ENCODE assay signal across 14 cellular contexts in the genomic region with DNA sequence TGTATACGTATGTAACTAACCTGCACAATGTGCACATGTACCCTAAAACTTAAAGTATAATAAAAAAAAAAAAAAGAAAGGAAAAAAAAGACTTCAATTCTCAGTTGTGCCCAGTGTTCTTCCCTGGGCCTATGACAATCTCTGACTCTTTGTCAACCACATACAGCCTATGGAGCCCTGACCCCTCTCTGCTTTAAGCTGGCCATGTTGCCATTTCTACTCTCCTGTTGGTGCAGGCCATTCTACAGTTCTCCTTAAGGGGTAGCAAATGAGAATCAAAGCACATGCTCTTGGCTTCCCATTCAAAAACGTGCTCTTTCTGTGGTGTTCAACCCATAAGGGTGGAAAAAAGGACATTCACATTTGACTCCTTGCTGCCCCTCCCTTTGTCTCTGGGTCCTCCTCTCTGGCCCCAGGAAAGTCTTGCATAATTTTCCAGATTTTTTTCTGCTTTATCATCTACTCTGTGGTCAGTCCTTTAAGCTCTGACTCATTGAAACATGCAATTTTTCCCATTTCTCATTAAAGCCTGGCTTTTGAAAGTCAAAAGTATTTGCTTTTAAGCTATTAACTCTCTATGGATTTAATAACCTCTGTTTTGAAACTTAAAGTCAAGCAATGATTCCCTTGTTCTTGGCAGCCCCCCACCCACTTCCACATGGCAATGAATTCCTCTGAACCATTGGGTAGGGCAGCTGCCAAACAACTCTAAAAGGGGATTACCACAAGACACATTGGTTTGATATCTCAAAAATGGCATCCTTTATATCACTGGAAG.
DNase-seq lines count a peak whose midpoint lies in the region; ATAC-seq, FAIRE-seq and TF ChIP-seq lines count a peak whose summit lies in the region.
"Had no signal": no experiment of that assay in that cellular context is flagged by ENCODE, and none has a peak within 500 bp of the region (broad histone marks: within the 10 kb centered on the region; RNA-seq: fewer than 3 reads in every experiment).

No MANE protein-coding gene starts in this region.

- peak overlapping the region; percentile 40 for H3K4me2 ChIP-seq in A549

- POLR2A ChIA-PET in A549 (lab: Yijun Ruan, JAX) (interaction anchor here (0.7 to 1.3 kb wide), 3 partner anchors 10 to 259 kb away, joined by 3 read pairs; no protein-coding TSS in a partner anchor), GM10248 (lab: Yijun Ruan, JAX) (no interaction called here)
- POLR2A ChIA-PET in CD4-positive, alpha-beta memory T cell (lab: Charles Lee; ENCODE audit: partially characterized antibody): no interaction called here

- H3K4me3 ChIP-seq in A549: no peak overlapping the region
- no peak overlapping the region for H3K4me3 ChIP-seq in CD4-positive, alpha-beta memory T cell (ENCODE audit: low read length in 2 of 2)
- H3K4me3 ChIP-seq: prostate gland had no signal

- TF ChIP-seq EP300 in A549 (IDR thresholded peaks at IDR 0.05): peak; percentile 64 to 71; a peak in 2 of 5 replicates

- 43% methylated on average over 2 of the region's 2 CpGs for WGBS in A549 (ENCODE audit: missing lambda C conversion rate)

- CTCF ChIA-PET in A549 (lab: Yijun Ruan, JAX): interaction anchor here (0.8 kb wide), 1 partner anchor 258 kb away, joined by 4 read pairs; no protein-coding TSS in a partner anchor
- CTCF ChIA-PET in CD4-positive, alpha-beta memory T cell (lab: Charles Lee; ENCODE audit: partially characterized antibody): no interaction called here
- CTCF ChIA-PET in GM10248 (lab: Yijun Ruan, JAX): no interaction called here

- ATAC-seq in A549 (peak; percentile 96 to 97), left ventricle myocardium superior (peak; percentile 78), HG03280 (IDR thresholded peaks at IDR 0.05; ENCODE audit: unreplicated experiment) (no peak)
- ATAC-seq: CD8-positive, alpha-beta T cell; stimulated activated effector memory CD8-positive, alpha-beta T cell treated with anti-CD3 and anti-CD28 coated beads, Interleukin-12 subunit alpha, Interleukin-12 subunit beta, amount 100 ng/mL, for 72 hours had no signal

- peak overlapping the region; percentile 84 to 89 for H3K27ac ChIP-seq in A549
- no peak overlapping the region for H3K27ac ChIP-seq in CD4-positive, alpha-beta memory T cell (ENCODE audit: low read depth, low read length)
- H3K27ac ChIP-seq: prostate gland had no signal

- H3K36me3 Mint-ChIP-seq in CD4-positive, alpha-beta memory T cell: no peaks in the 10 kb centered on the region
- H3K36me3 Mint-ChIP-seq: brain; CD8-positive, alpha-beta T cell; stimulated activated effector memory CD8-positive, alpha-beta T cell treated with anti-CD3 and anti-CD28 coated beads, Interleukin-12 subunit alpha, Interleukin-12 subunit beta, amount 100 ng/mL, for 72 hours had no signal

- H3K4me3 Mint-ChIP-seq in CD4-positive, alpha-beta memory T cell: no peak overlapping the region
- H3K4me3 Mint-ChIP-seq: brain; CD8-positive, alpha-beta T cell; stimulated activated effector memory CD8-positive, alpha-beta T cell treated with anti-CD3 and anti-CD28 coated beads, Interleukin-12 subunit alpha, Interleukin-12 subunit beta, amount 100 ng/mL, for 72 hours had no signal

- TF ChIP-seq CTCF in A549 (IDR thresholded peaks at IDR 0.05): no peak
- TF ChIP-seq CTCF in GM10248 (IDR thresholded peaks at IDR 0.05; ENCODE audit: control extremely low read depth, extremely low read depth, low read depth, missing control alignments): no peak

- DNase-seq in A549 (ENCODE audit: low read depth in 1 of 2, low spot score in 1 of 2): peak; percentile 40 to 83
- DNase-seq in HK-2 (ENCODE audit: unreplicated experiment): peak; percentile 70
- peak; percentile 66 for DNase-seq in T1000 (lab: John Stamatoyannopoulos, UW)
- DNase-seq in left ventricle myocardium superior: no peak
- no peak for DNase-seq in NCI-H345 treated with DMSO at 0.1 percent for 48 hours (lab: John Stamatoyannopoulos, UW; ENCODE audit: unreplicated experiment)
- DNase-seq in CD4-positive, alpha-beta memory T cell: no peak
- DNase-seq in GM10248 (ENCODE audit: extremely low spot score): no peak
- DNase-seq: activated CD4-positive, alpha-beta T cell treated with anti-CD3 and anti-CD28 coated beads, Interleukin-2, amount 50 U/mL, for 48 hours; CD8-positive, alpha-beta T cell; Karpas-422 had no signal

- FAIRE-seq in A549 (lab: Jason Lieb, UNC): no peak

- no peaks in the 10 kb centered on the region for H3K36me3 ChIP-seq in CD4-positive, alpha-beta memory T cell (ENCODE audit: insufficient read depth, low read length)
- H3K36me3 ChIP-seq: prostate gland had no signal

- no peaks in the 10 kb centered on the region for H3K27me3 Mint-ChIP-seq in CD4-positive, alpha-beta memory T cell
- H3K27me3 Mint-ChIP-seq: brain had no signal

- H3K27me3 ChIP-seq in CD4-positive, alpha-beta memory T cell (ENCODE audit: insufficient read depth, low read length): no peaks in the 10 kb centered on the region

- intact Hi-C loops in left ventricle myocardium superior (cut with micrococcal nuclease): no loop called here
- intact Hi-C loops in CD4-positive, alpha-beta memory T cell (cut with micrococcal nuclease): no loop called here

- H3K4me1 Mint-ChIP-seq in CD4-positive, alpha-beta memory T cell: no peaks in the 10 kb centered on the region
- H3K4me1 Mint-ChIP-seq: brain; stimulated activated effector memory CD8-positive, alpha-beta T cell treated with anti-CD3 and anti-CD28 coated beads, Interleukin-12 subunit alpha, Interleukin-12 subunit beta, amount 100 ng/mL, for 72 hours had no signal

- no peak for TF ChIP-seq POLR2A in A549 (IDR thresholded peaks at IDR 0.05; ENCODE audit: low read length)

- peaks cover 13% of the 10 kb centered on the region; the same call in 1 of the 3 replicates for H3K9me3 ChIP-seq in A549
- H3K9me3 ChIP-seq in CD4-positive, alpha-beta memory T cell (ENCODE audit: control insufficient read depth in 1 of 2, low read length in 2 of 2): no peaks in the 10 kb centered on the region
- H3K9me3 ChIP-seq: prostate gland had no signal

- H3K27ac Mint-ChIP-seq in CD4-positive, alpha-beta memory T cell: no peak overlapping the region
- H3K27ac Mint-ChIP-seq: CD8-positive, alpha-beta T cell; stimulated activated effector memory CD8-positive, alpha-beta T cell treated with anti-CD3 and anti-CD28 coated beads, Interleukin-12 subunit alpha, Interleukin-12 subunit beta, amount 100 ng/mL, for 72 hours had no signal

- H3K9me3 Mint-ChIP-seq in CD4-positive, alpha-beta memory T cell: peaks cover 0 to 7% (median 3%) of the 10 kb centered on the region in 8 donors

- peak in 1 of 2 experiments; percentile 10; a peak in 2 of 5 replicates for TF ChIP-seq RAD21 in A549 (conservative IDR thresholded peaks at IDR 0.05 in 1 of 2, IDR thresholded peaks at IDR 0.05 in 1 of 2)

- H3K4me1 ChIP-seq in A549: peaks cover 9% of the 10 kb centered on the region; the same call in 1 of the 3 replicates
- H3K4me1 ChIP-seq in CD4-positive, alpha-beta memory T cell (ENCODE audit: insufficient read depth, low read length): no peaks in the 10 kb centered on the region
- H3K4me1 ChIP-seq: prostate gland had no signal

TF ChIP-seq in A549, 52 proteins besides CTCF, POLR2A, EP300 and RAD21 (continues in another document):
- TF ChIP-seq, protein P1, sequence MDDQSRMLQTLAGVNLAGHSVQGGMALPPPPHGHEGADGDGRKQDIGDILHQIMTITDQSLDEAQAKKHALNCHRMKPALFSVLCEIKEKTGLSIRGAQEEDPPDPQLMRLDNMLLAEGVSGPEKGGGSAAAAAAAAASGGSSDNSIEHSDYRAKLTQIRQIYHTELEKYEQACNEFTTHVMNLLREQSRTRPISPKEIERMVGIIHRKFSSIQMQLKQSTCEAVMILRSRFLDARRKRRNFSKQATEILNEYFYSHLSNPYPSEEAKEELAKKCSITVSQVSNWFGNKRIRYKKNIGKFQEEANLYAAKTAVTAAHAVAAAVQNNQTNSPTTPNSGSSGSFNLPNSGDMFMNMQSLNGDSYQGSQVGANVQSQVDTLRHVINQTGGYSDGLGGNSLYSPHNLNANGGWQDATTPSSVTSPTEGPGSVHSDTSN (IDR thresholded peaks at IDR 0.05): 0 out of 2 replicates have a peak, but pooled peaks have one; percentile 31
- TF ChIP-seq GATA3 (IDR thresholded peaks at IDR 0.05; ENCODE audit: borderline replicate concordance): peak; percentile 81
- peak; percentile 30 for TF ChIP-seq MAFK (IDR thresholded peaks at IDR 0.05; ENCODE audit: partially characterized antibody)
- no peak for TF ChIP-seq ZC3H11A (IDR thresholded peaks at IDR 0.05)
- TF ChIP-seq, protein P2, sequence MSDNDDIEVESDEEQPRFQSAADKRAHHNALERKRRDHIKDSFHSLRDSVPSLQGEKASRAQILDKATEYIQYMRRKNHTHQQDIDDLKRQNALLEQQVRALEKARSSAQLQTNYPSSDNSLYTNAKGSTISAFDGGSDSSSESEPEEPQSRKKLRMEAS (IDR thresholded peaks at IDR 0.05): 0 out of 2 replicates have a peak, but pooled peaks have one; percentile 52
- TF ChIP-seq, protein P3, sequence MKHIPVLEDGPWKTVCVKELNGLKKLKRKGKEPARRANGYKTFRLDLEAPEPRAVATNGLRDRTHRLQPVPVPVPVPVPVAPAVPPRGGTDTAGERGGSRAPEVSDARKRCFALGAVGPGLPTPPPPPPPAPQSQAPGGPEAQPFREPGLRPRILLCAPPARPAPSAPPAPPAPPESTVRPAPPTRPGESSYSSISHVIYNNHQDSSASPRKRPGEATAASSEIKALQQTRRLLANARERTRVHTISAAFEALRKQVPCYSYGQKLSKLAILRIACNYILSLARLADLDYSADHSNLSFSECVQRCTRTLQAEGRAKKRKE (CRISPR knock-in tag; IDR thresholded peaks at IDR 0.05; ENCODE audit: low read depth): 0 out of 2 replicates have a peak, but pooled peaks have one; percentile 40
- no peak for TF ChIP-seq ZNF302 (CRISPR knock-in tag; IDR thresholded peaks at IDR 0.05)
- TF ChIP-seq HDAC2 (IDR thresholded peaks at IDR 0.05): no peak
- TF ChIP-seq ESRRA (IDR thresholded peaks at IDR 0.05; ENCODE audit: borderline replicate concordance, low read length): no peak
- no peak for TF ChIP-seq RNF2 (IDR thresholded peaks at IDR 0.05; ENCODE audit: borderline replicate concordance, low read depth)
- TF ChIP-seq JUNB (IDR thresholded peaks at IDR 0.05): peak; percentile 92
- TF ChIP-seq, protein P4, sequence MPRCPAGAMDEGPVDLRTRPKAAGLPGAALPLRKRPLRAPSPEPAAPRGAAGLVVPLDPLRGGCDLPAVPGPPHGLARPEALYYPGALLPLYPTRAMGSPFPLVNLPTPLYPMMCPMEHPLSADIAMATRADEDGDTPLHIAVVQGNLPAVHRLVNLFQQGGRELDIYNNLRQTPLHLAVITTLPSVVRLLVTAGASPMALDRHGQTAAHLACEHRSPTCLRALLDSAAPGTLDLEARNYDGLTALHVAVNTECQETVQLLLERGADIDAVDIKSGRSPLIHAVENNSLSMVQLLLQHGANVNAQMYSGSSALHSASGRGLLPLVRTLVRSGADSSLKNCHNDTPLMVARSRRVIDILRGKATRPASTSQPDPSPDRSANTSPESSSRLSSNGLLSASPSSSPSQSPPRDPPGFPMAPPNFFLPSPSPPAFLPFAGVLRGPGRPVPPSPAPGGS (IDR thresholded peaks at IDR 0.05): 0 out of 3 replicates have a peak, but pooled peaks have one; percentile 39
- no peak for TF ChIP-seq HOXA7 (CRISPR knock-in tag; IDR thresholded peaks at IDR 0.05)
- peak; percentile 85 to 96 for TF ChIP-seq CEBPB (IDR thresholded peaks at IDR 0.05)

Comparison
In these comparisons a context has a peak if more than half of its experiments do, and no peak if none do; other contexts are left out.
1. DNase-seq: peak in A549 (2 of 2), HK-2 (single experiment) and T1000 (single experiment); none in left ventricle myocardium superior (single experiment), NCI-H345 treated with DMSO at 0.1 percent for 48 hours (single experiment), CD4-positive, alpha-beta memory T cell (0 of 5) and GM10248 (single experiment).